Comparison of ENCODE assay signal across 13 cellular contexts in genomic region chr2:70368545-70368944, GRCh38.
A peak's percentile ranks its signal among the peaks of the same experiment; 100 is the strongest.
DNase-seq lines count a peak whose midpoint lies in the region; ATAC-seq and TF ChIP-seq lines count a peak whose summit lies in the region.
"Had no signal": no experiment of that assay in that cellular context is flagged by ENCODE, and none has a peak within 500 bp of the region (broad histone marks: within the 10 kb centered on the region; RNA-seq: fewer than 3 reads in every experiment).

No MANE protein-coding gene starts in this region.

- H3K27ac ChIP-seq in epithelial cell of prostate = peak overlapping the region; percentile 98
- H3K27ac ChIP-seq: BLaER1 treated with 17β-estradiol and CSF1 and Interleukin-3, amounts not matched to agents 10 nM and 100 nM; HL-60 had no signal

- CTCF ChIA-PET in activated CD4-positive, alpha-beta T cell treated with anti-CD3 and anti-CD28 coated beads for 36 hours (lab: Charles Lee) = no interaction called here

- H3K27me3 Mint-ChIP-seq in HFFc6 (ENCODE audit: insufficient read depth) (peaks cover 2% of the 10 kb centered on the region; the same call in 1 of the 2 replicates), mesothelial cell of epicardium (ENCODE audit: low read depth) (peaks cover under 1% of the 10 kb centered on the region)
- no peaks in the 10 kb centered on the region for H3K27me3 Mint-ChIP-seq in activated CD4-positive, alpha-beta T cell treated with anti-CD3 and anti-CD28 coated beads for 36 hours

- H3K4me3 Mint-ChIP-seq in HFFc6 (no peak overlapping the region), mesothelial cell of epicardium (no peak overlapping the region)
- no peak overlapping the region for H3K4me3 Mint-ChIP-seq in activated CD4-positive, alpha-beta T cell treated with anti-CD3 and anti-CD28 coated beads for 36 hours
- H3K4me3 Mint-ChIP-seq: B cell; CD4-positive, CD25-positive, alpha-beta regulatory T cell; CD8-positive, alpha-beta memory T cell; GM23338 had no signal

- TF ChIP-seq CTCF in HFFc6 (IDR thresholded peaks at IDR 0.05) (no peak), mesothelial cell of epicardium (IDR thresholded peaks at IDR 0.05; ENCODE audit: unreplicated experiment) (no peak)

- intact Hi-C loops in cardiac septum (cut with DNase I) = no loop called here
- intact Hi-C loops in activated CD4-positive, alpha-beta T cell treated with anti-CD3 and anti-CD28 coated beads for 36 hours (cut with DNase I, micrococcal nuclease) = no loop called here

- ATAC-seq in activated CD4-positive, alpha-beta T cell treated with anti-CD3 and anti-CD28 coated beads for 36 hours = no peak
- ATAC-seq in GM18907 (IDR thresholded peaks at IDR 0.05; ENCODE audit: unreplicated experiment) = no peak

- POLR2A ChIA-PET in activated CD4-positive, alpha-beta T cell treated with anti-CD3 and anti-CD28 coated beads for 36 hours (lab: Charles Lee) = no interaction called here

- H3K9me3 Mint-ChIP-seq in HFFc6 (peaks cover 15% of the 10 kb centered on the region), mesothelial cell of epicardium (peaks cover 11% of the 10 kb centered on the region)
- H3K9me3 Mint-ChIP-seq in activated CD4-positive, alpha-beta T cell treated with anti-CD3 and anti-CD28 coated beads for 36 hours (ENCODE audit: low read depth) = peaks cover 6% of the 10 kb centered on the region
- H3K9me3 Mint-ChIP-seq: GM23338 had no signal

- H3K36me3 Mint-ChIP-seq in HFFc6 (ENCODE audit: low read depth) (peaks cover 12% of the 10 kb centered on the region), mesothelial cell of epicardium (no peaks in the 10 kb centered on the region)
- no peaks in the 10 kb centered on the region for H3K36me3 Mint-ChIP-seq in activated CD4-positive, alpha-beta T cell treated with anti-CD3 and anti-CD28 coated beads for 36 hours (ENCODE audit: low read depth)
- H3K36me3 Mint-ChIP-seq: CD4-positive, CD25-positive, alpha-beta regulatory T cell; CD8-positive, alpha-beta memory T cell had no signal

- H3K27ac Mint-ChIP-seq in HFFc6 (peak overlapping the region; percentile 75), mesothelial cell of epicardium (peak overlapping the region; percentile 78)
- H3K27ac Mint-ChIP-seq in activated CD4-positive, alpha-beta T cell treated with anti-CD3 and anti-CD28 coated beads for 36 hours = no peak overlapping the region
- H3K27ac Mint-ChIP-seq: B cell; CD4-positive, CD25-positive, alpha-beta regulatory T cell; CD8-positive, alpha-beta memory T cell had no signal

- DNase-seq in HFFc6 (no peak), epithelial cell of prostate (ENCODE audit: low read depth, low spot score) (no peak), mesothelial cell of epicardium (ENCODE audit: low spot score in 2 of 2, unreplicated experiment in 2 of 2) (no peak), cardiac septum (ENCODE audit: low spot score) (no peak), NCI-H1092 (lab: John Stamatoyannopoulos, UW) (no peak)
- no peak for DNase-seq in activated CD4-positive, alpha-beta T cell treated with anti-CD3 and anti-CD28 coated beads for 36 hours
- DNase-seq: CD4-positive, CD25-positive, alpha-beta regulatory T cell; CD8-positive, alpha-beta memory T cell had no signal

- H3K4me1 Mint-ChIP-seq in HFFc6 (ENCODE audit: low read depth) (peaks cover 59% of the 10 kb centered on the region), mesothelial cell of epicardium (peaks cover 20% of the 10 kb centered on the region)
- no peaks in the 10 kb centered on the region for H3K4me1 Mint-ChIP-seq in activated CD4-positive, alpha-beta T cell treated with anti-CD3 and anti-CD28 coated beads for 36 hours
- H3K4me1 Mint-ChIP-seq: B cell; CD4-positive, CD25-positive, alpha-beta regulatory T cell; CD8-positive, alpha-beta memory T cell had no signal
